Comparison of ENCODE assay signal across 2 cellular contexts in genomic region chr6:158061709-158062461, GRCh38.
TF ChIP-seq lines count a peak whose summit lies in the region.

No MANE protein-coding gene starts in this region.

TF ChIP-seq in IMR-90, 13 proteins besides CTCF, POLR2A, EP300 and RAD21:
- no peak for TF ChIP-seq ELK1 (IDR thresholded peaks at IDR 0.05; ENCODE audit: borderline replicate concordance, low read depth, low read length)
- no peak for TF ChIP-seq BHLHE40 (IDR thresholded peaks at IDR 0.05; ENCODE audit: low read depth, low read length)
- TF ChIP-seq CEBPB (IDR thresholded peaks at IDR 0.05; ENCODE audit: low read depth, low read length), result no peak

TF ChIP-seq in H1, 55 proteins besides CTCF, POLR2A, EP300 and RAD21:
- TF ChIP-seq, protein P1, sequence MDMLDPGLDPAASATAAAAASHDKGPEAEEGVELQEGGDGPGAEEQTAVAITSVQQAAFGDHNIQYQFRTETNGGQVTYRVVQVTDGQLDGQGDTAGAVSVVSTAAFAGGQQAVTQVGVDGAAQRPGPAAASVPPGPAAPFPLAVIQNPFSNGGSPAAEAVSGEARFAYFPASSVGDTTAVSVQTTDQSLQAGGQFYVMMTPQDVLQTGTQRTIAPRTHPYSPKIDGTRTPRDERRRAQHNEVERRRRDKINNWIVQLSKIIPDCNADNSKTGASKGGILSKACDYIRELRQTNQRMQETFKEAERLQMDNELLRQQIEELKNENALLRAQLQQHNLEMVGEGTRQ (IDR thresholded peaks at IDR 0.05; ENCODE audit: low read length), result no peak
- no peak for TF ChIP-seq TAF7 (optimal IDR thresholded peaks at IDR 0.05; ENCODE audit: borderline replicate concordance, low read depth, low read length)
- no peak for TF ChIP-seq CREB1 (IDR thresholded peaks at IDR 0.05)
- TF ChIP-seq JUN (IDR thresholded peaks at IDR 0.05; ENCODE audit: low read depth, low read length), result no peak
- no peak for TF ChIP-seq HDAC2 (IDR thresholded peaks at IDR 0.05; ENCODE audit: borderline replicate concordance in 1 of 2, low read depth in 2 of 2, low read length in 2 of 2)
- TF ChIP-seq, protein P2, sequence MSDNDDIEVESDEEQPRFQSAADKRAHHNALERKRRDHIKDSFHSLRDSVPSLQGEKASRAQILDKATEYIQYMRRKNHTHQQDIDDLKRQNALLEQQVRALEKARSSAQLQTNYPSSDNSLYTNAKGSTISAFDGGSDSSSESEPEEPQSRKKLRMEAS (IDR thresholded peaks at IDR 0.05), result no peak
- no peak for TF ChIP-seq ASH2L (IDR thresholded peaks at IDR 0.05; ENCODE audit: low read length)
- TF ChIP-seq MAFK (IDR thresholded peaks at IDR 0.05; ENCODE audit: low read depth, low read length), result no peak
TF ChIP-seq in H1: peak in this region for 0.
